Comparison of ENCODE assay signal across 8 cellular contexts in the genomic region with DNA sequence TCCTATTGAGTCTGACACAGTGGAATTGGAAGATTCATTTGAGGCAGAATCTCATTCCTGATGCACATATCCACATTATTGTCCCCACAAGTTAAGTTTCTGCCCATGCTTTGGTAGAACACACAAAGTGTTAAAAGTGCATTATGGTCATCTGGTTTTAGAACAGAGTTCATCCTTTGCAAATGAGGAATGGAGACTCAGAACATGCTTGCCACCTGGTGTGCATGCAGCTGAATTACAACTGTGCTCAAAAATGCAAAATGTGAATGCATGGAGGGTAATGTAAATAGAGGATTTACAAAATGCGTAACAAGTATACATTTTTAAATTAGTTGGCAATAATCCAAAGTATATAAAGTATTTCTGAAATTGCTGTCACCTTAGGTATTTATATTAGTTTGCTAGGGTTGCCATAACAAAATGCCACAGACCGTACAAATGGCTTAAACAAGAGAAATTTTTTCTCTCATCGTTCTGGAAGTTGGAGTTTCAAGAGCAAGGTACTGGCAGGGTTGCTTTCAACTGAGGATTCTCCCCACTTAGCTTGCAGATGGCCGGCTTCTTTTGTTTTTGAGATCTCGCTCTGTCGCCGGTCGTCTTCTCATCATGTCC.
DNase-seq lines count a peak whose midpoint lies in the region; ATAC-seq and TF ChIP-seq lines count a peak whose summit lies in the region.

No MANE protein-coding gene starts in this region.

- POLR2A ChIA-PET in BJ (lab: Charles Lee) = no interaction called here
- POLR2A ChIA-PET in OCI-LY7 (lab: Charles Lee) = no interaction called here

- H3K4me3 Mint-ChIP-seq in progenitor cell of endocrine pancreas (ENCODE audit: low read depth) = no peak overlapping the region

- peaks cover 5% of the 10 kb centered on the region for H3K27me3 Mint-ChIP-seq in progenitor cell of endocrine pancreas

- intact Hi-C loops in OCI-LY7 (cut with micrococcal nuclease; ENCODE audit: unreplicated experiment) = loop anchor here (1.0 kb wide), 1 partner anchor 1089 kb away; no protein-coding TSS in a partner anchor

- no peaks in the 10 kb centered on the region for H4K20me1 ChIP-seq in OCI-LY7 (ENCODE audit: insufficient read depth, low read length)

- H3K4me1 Mint-ChIP-seq in progenitor cell of endocrine pancreas (ENCODE audit: low read depth) = no peaks in the 10 kb centered on the region

- no peak overlapping the region for H3K27ac ChIP-seq in OCI-LY7 (ENCODE audit: low read depth, low read length, poor library complexity, severe bottlenecking)

- TF ChIP-seq CTCF in BJ (IDR thresholded peaks at IDR 0.05; ENCODE audit: insufficient read depth, low read depth, low read length) (peak; percentile 74), OCI-LY7 (conservative IDR thresholded peaks at IDR 0.05; ENCODE audit: low read length) (peak; percentile 82), epithelial cell of proximal tubule (conservative IDR thresholded peaks at IDR 0.05; ENCODE audit: low read depth, low read length) (peak; percentile 84), progenitor cell of endocrine pancreas (IDR thresholded peaks at IDR 0.05; ENCODE audit: unreplicated experiment) (peak; percentile 87)

- H3K27me3 ChIP-seq in BJ (ENCODE audit: control insufficient read depth, insufficient read depth, low read length) = no peaks in the 10 kb centered on the region

- no peak overlapping the region for H2AFZ ChIP-seq in OCI-LY7 (ENCODE audit: low read length)

- H3K9me3 Mint-ChIP-seq in progenitor cell of endocrine pancreas (ENCODE audit: low read depth) = no peaks in the 10 kb centered on the region

- H3K9me2 ChIP-seq in OCI-LY7 (ENCODE audit: insufficient read depth, low read length) = no peaks in the 10 kb centered on the region

- CTCF ChIA-PET in BJ (lab: Yijun Ruan, JAX) (interaction anchor here (0.6 to 4.4 kb wide), 9 partner anchors 10 to 1642 kb away, joined by 3 to 101 read pairs (median 4); a partner anchor contains a TSS), OCI-LY7 (lab: Charles Lee; ENCODE audit: unreplicated experiment) (interaction anchor here (0.6 to 0.8 kb wide), 2 partner anchors 1089 to 1095 kb away, joined by 3 to 4 read pairs; no protein-coding TSS in a partner anchor)

- BruUV-seq in OCI-LY7 (replicated peaks; lab: Mats Ljungman, UMichigan) = no TSS peak

- H3K36me3 ChIP-seq in BJ (ENCODE audit: control insufficient read depth, insufficient read depth, low read length) = no peaks in the 10 kb centered on the region
- H3K36me3 ChIP-seq in OCI-LY7 (ENCODE audit: insufficient read depth, low read length) = no peaks in the 10 kb centered on the region

- H3K4me2 ChIP-seq in OCI-LY7 (ENCODE audit: low read length) = no peak overlapping the region

- H3K4me1 ChIP-seq in OCI-LY7 (ENCODE audit: insufficient read depth, low read length, poor library complexity, severe bottlenecking) = no peaks in the 10 kb centered on the region

- peak; percentile 83 for ATAC-seq in GM18907 (IDR thresholded peaks at IDR 0.05; ENCODE audit: unreplicated experiment)
- peak; percentile 88 for ATAC-seq in HG03342 (IDR thresholded peaks at IDR 0.05; ENCODE audit: unreplicated experiment)
- ATAC-seq in HG03280 (IDR thresholded peaks at IDR 0.05; ENCODE audit: unreplicated experiment) = no peak

- DNase-seq in BJ (ENCODE audit: low read depth) (no peak), OCI-LY7 (ENCODE audit: low spot score) (peak; percentile 30), epithelial cell of proximal tubule (ENCODE audit: low read depth) (no peak), progenitor cell of endocrine pancreas (ENCODE audit: low spot score, unreplicated experiment) (peak; percentile 13), mucosa of gallbladder (ENCODE audit: low spot score) (no peak)

- no peak overlapping the region for H3K4me3 ChIP-seq in BJ (ENCODE audit: low read depth, low read length)
- no peak overlapping the region for H3K4me3 ChIP-seq in OCI-LY7 (ENCODE audit: low read depth, low read length, poor library complexity, severe bottlenecking)
- no peak overlapping the region for H3K4me3 ChIP-seq in epithelial cell of proximal tubule (ENCODE audit: low read depth, low read length)

- H3K9me3 ChIP-seq in OCI-LY7 (ENCODE audit: low read length) = no peaks in the 10 kb centered on the region

- H3K27ac Mint-ChIP-seq in progenitor cell of endocrine pancreas = no peak overlapping the region

- no peaks in the 10 kb centered on the region for H3K79me2 ChIP-seq in OCI-LY7 (ENCODE audit: insufficient read depth, low read depth, low read length)

- H3K36me3 Mint-ChIP-seq in progenitor cell of endocrine pancreas (ENCODE audit: insufficient read depth) = no peaks in the 10 kb centered on the region

Comparison
In these comparisons a context has a peak if more than half of its experiments do, and no peak if none do; other contexts are left out.
1. DNase-seq: peak in OCI-LY7 (single experiment) and progenitor cell of endocrine pancreas (single experiment); none in BJ (single experiment), epithelial cell of proximal tubule (single experiment) and mucosa of gallbladder (single experiment).
2. Peak in every context shown above with its lines, with median percentiles within 50 percentile points of each other: CTCF ChIP-seq.